In the genomic region with DNA sequence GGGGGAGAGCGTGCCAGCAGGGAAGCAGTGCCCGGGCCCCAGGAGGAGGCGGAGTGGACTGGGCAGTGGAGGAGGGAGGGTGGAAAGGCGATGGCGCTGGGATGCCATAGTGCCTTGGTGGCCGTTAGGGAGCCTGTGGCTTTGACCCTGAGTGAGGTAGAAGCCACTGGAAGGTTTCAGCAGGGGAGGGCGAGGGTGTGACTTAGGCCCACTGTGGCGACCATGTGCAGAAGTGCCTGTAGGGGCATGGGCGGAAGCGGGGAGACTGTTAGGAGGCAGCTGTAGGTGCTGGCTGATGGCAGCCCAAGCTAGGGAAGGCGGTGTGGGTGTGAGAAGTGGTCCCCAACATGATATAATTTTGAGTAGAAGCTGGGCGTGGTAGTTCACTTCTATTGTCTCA, we compare ENCODE assay signal across 2 cellular contexts.
A peak's percentile ranks its signal among the peaks of the same experiment; 100 is the strongest.
TF ChIP-seq lines count a peak whose summit lies in the region.

No MANE protein-coding gene starts in this region.

TF ChIP-seq in H1, 55 proteins besides CTCF, POLR2A, EP300 and RAD21:
- TF ChIP-seq, protein P1, sequence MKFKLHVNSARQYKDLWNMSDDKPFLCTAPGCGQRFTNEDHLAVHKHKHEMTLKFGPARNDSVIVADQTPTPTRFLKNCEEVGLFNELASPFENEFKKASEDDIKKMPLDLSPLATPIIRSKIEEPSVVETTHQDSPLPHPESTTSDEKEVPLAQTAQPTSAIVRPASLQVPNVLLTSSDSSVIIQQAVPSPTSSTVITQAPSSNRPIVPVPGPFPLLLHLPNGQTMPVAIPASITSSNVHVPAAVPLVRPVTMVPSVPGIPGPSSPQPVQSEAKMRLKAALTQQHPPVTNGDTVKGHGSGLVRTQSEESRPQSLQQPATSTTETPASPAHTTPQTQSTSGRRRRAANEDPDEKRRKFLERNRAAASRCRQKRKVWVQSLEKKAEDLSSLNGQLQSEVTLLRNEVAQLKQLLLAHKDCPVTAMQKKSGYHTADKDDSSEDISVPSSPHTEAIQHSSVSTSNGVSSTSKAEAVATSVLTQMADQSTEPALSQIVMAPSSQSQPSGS (IDR thresholded peaks at IDR 0.05; ENCODE audit: low read length): no peak
- TF ChIP-seq, protein P2, sequence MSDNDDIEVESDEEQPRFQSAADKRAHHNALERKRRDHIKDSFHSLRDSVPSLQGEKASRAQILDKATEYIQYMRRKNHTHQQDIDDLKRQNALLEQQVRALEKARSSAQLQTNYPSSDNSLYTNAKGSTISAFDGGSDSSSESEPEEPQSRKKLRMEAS (IDR thresholded peaks at IDR 0.05): 0 out of 2 replicates have a peak, but pooled peaks have one; percentile 37

TF ChIP-seq in SK-N-SH, 30 proteins besides CTCF, POLR2A, EP300 and RAD21:
- TF ChIP-seq, protein P2 (IDR thresholded peaks at IDR 0.05; ENCODE audit: low read depth): no peak
- TF ChIP-seq FOXJ3 (CRISPR knock-in tag; IDR thresholded peaks at IDR 0.05) (no peak), TCF12 (IDR thresholded peaks at IDR 0.05) (no peak), MEF2A (IDR thresholded peaks at IDR 0.05; ENCODE audit: borderline replicate concordance, low read depth) (no peak), FOSL2 (IDR thresholded peaks at IDR 0.05; ENCODE audit: borderline replicate concordance, low read depth) (no peak), RXRA (IDR thresholded peaks at IDR 0.05; ENCODE audit: borderline replicate concordance, low read depth) (no peak), SIN3A (IDR thresholded peaks at IDR 0.05; ENCODE audit: borderline replicate concordance, low read depth, low read length) (no peak), RCOR1 (IDR thresholded peaks at IDR 0.05; ENCODE audit: low read length) (no peak)
- TF ChIP-seq, protein P3, sequence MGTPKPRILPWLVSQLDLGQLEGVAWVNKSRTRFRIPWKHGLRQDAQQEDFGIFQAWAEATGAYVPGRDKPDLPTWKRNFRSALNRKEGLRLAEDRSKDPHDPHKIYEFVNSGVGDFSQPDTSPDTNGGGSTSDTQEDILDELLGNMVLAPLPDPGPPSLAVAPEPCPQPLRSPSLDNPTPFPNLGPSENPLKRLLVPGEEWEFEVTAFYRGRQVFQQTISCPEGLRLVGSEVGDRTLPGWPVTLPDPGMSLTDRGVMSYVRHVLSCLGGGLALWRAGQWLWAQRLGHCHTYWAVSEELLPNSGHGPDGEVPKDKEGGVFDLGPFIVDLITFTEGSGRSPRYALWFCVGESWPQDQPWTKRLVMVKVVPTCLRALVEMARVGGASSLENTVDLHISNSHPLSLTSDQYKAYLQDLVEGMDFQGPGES (IDR thresholded peaks at IDR 0.05; ENCODE audit: low read depth, low read length): no peak
